In the genomic region with DNA sequence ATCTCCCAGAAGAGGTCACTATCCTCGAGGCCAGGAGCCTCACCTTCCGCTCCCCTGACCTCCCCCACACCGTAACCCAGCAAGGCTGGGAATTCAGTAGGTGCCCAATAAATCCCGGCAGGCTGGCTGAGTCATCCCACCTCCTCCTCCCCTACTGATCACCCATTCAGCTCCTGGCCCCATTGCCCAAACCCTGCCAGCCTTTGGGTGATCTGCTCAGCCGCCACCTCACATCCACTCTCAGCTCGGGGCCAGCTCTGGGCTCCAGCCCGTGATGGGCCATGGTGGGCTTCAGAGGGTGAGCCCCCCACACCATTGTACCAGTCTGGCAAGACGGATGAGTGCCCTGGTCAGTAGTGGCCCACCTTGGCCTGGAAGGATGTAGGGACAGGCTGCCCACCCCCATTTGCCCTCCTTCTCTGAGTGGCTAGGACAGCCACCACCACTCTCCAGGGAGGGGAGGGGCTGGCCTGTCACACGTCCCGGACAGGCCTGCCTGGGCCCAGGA, we compare ENCODE assay signal across 24 cellular contexts. TPM values are rescaled to one million over a fixed set of nuclear protein-coding genes. Genes with fewer than 3 reads are reported as not detected.
"Had no signal": no experiment of that assay in that cellular context is flagged by ENCODE, and none has a peak within 500 bp of the region (broad histone marks: within the 10 kb centered on the region; RNA-seq: fewer than 3 reads in every experiment).

No MANE protein-coding gene starts in this region.

- H3K4me3 ChIP-seq: colonic mucosa, esophagus squamous epithelium, gastroesophageal sphincter, psoas muscle, right lobe of liver, testis, tibial nerve, upper lobe of right lung had no signal

- H2AFZ ChIP-seq: parathyroid adenoma had no signal

- H3K27me3 Mint-ChIP-seq: stimulated activated naive CD8-positive, alpha-beta T cell treated with anti-CD3 and anti-CD28 coated beads, Interleukin-15, amount 100 ng/mL, for 72 hours had no signal

- H3K9me3 Mint-ChIP-seq: nephron; stimulated activated naive CD8-positive, alpha-beta T cell treated with anti-CD3 and anti-CD28 coated beads, Interleukin-15, amount 100 ng/mL, for 72 hours had no signal

- H3K4me1 ChIP-seq: colonic mucosa, esophagus squamous epithelium, gastroesophageal sphincter, parathyroid adenoma, psoas muscle, right lobe of liver, testis, tibial nerve, upper lobe of right lung had no signal

- DNase-seq: colonic mucosa; dermis blood vessel endothelial cell; esophagus squamous epithelium; foreskin fibroblast; kidney glomerular epithelial cell; retina; stimulated activated CD4-positive, alpha-beta T cell treated with anti-CD3 and anti-CD28 coated beads, Interleukin-2, amount 100 ng/mL, for 24 hours; stimulated activated CD4-positive, alpha-beta T cell treated with anti-CD3 and anti-CD28 coated beads, Interleukin-4, amount 100 ng/mL, for 4 hours; stimulated activated naive B cell treated with anti-CD40 and anti-IgM and Interleukin-4, amounts not matched to agents 10 μg/mL and 1 μg/mL and 100 μg/mL, for 72 hours; stimulated activated naive CD8-positive, alpha-beta T cell treated with anti-CD3 and anti-CD28 coated beads, Interleukin-15, amount 100 ng/mL, for 72 hours; testis; upper lobe of right lung had no signal

- H3K27me3 ChIP-seq: colonic mucosa, right lobe of liver, testis, upper lobe of right lung had no signal

- H3K27ac ChIP-seq: colonic mucosa, esophagus squamous epithelium, gastroesophageal sphincter, parathyroid adenoma, psoas muscle, right lobe of liver, testis, tibial nerve, upper lobe of right lung had no signal

- H3K4me1 Mint-ChIP-seq: mesothelial cell of epicardium; nephron; stimulated activated naive B cell treated with anti-CD40 and anti-IgM and Interleukin-4, amounts not matched to agents 10 μg/mL and 1 μg/mL and 100 μg/mL, for 72 hours; stimulated activated naive CD8-positive, alpha-beta T cell treated with anti-CD3 and anti-CD28 coated beads, Interleukin-15, amount 100 ng/mL, for 72 hours had no signal

- H3K9ac ChIP-seq: parathyroid adenoma had no signal

- H3K36me3 ChIP-seq: colonic mucosa, esophagus squamous epithelium, gastroesophageal sphincter, right lobe of liver, tibial nerve, upper lobe of right lung had no signal

- H3K4me3 Mint-ChIP-seq: mesothelial cell of epicardium; nephron; stimulated activated naive B cell treated with anti-CD40 and anti-IgM and Interleukin-4, amounts not matched to agents 10 μg/mL and 1 μg/mL and 100 μg/mL, for 72 hours; stimulated activated naive CD8-positive, alpha-beta T cell treated with anti-CD3 and anti-CD28 coated beads, Interleukin-15, amount 100 ng/mL, for 72 hours had no signal

- H3K36me3 Mint-ChIP-seq: mesothelial cell of epicardium; stimulated activated naive B cell treated with anti-CD40 and anti-IgM and Interleukin-4, amounts not matched to agents 10 μg/mL and 1 μg/mL and 100 μg/mL, for 72 hours had no signal

- H3K9me3 ChIP-seq: colonic mucosa, esophagus squamous epithelium, gastroesophageal sphincter, psoas muscle, right lobe of liver, testis, upper lobe of right lung had no signal

- H3K27ac Mint-ChIP-seq: mesothelial cell of epicardium; nephron; stimulated activated naive B cell treated with anti-CD40 and anti-IgM and Interleukin-4, amounts not matched to agents 10 μg/mL and 1 μg/mL and 100 μg/mL, for 72 hours; stimulated activated naive CD8-positive, alpha-beta T cell treated with anti-CD3 and anti-CD28 coated beads, Interleukin-15, amount 100 ng/mL, for 72 hours had no signal

- ATAC-seq: gastroesophageal sphincter; left lobe of liver; psoas muscle; right lobe of liver; stimulated activated naive B cell treated with anti-CD40 and anti-IgM and Interleukin-4, amounts not matched to agents 10 μg/mL and 1 μg/mL and 100 μg/mL, for 72 hours; upper lobe of right lung had no signal

RNA-seq across cellular contexts. Expression of gene TRPM5, which starts 8.2 kb away (rescaled TPM):
- total RNA-seq: dermis blood vessel endothelial cell, epithelial cell of proximal tubule, esophagus squamous epithelium, gastroesophageal sphincter, left lobe of liver, lower leg skin, myocyte, psoas muscle, right lobe of liver, subcutaneous adipose tissue, tibial nerve, upper lobe of right lung had no signal
- polyA plus RNA-seq: psoas muscle had no signal
